1 cellular context compared by ENCODE assay signal in the genomic region with DNA sequence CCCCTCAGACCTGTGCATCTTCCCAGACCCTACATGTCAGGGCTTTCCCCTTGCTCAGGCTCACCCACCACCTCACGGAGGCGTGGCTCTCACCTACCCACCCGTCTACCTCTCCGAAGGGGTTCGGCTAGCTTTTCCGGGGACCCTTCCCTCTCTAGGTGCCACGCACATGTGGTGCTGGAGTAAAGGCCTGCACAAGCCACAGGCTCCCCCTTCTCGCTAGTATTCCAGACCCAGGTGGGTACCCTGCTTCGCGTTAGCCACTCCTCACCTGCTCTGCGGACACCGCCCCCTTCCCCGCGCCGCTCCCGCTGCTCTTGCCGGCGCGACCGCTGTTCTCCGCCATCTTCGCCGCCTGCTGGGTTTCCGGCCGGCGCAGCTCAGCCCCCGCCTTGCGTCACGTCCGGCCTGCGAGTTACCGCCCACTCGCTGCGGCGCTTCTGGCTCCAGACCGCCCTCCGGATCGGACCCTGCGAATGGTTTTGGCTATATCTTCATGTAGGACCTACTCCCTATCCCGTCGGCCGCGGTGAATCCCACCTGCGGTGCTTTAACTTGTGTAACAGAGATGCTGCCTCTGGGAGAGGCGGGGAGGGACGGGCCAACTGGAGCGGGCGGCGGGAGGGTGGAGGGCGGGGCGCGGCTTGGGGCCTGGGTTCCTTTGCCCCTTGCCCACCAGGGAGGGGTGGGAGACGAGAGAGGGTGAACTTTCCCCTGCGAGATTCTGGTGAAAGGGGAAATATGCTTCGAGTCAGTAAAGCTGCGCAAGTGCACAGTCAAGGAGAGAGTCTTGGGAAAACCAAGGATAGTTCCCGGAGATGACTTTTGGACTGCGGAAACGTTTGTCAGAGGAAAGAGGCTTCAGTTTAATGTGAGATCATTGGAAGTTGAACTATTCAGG.
TF ChIP-seq lines count a peak whose summit lies in the region.

A gene with protein sequence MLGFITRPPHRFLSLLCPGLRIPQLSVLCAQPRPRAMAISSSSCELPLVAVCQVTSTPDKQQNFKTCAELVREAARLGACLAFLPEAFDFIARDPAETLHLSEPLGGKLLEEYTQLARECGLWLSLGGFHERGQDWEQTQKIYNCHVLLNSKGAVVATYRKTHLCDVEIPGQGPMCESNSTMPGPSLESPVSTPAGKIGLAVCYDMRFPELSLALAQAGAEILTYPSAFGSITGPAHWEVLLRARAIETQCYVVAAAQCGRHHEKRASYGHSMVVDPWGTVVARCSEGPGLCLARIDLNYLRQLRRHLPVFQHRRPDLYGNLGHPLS (plus strand): TSS at position 425 of the 901 bp plus-strand sequence. CDS start 72 bp downstream, at position 497.
A gene with protein sequence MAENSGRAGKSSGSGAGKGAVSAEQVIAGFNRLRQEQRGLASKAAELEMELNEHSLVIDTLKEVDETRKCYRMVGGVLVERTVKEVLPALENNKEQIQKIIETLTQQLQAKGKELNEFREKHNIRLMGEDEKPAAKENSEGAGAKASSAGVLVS (minus strand): TSS at position 357 of the 901 bp plus-strand sequence. CDS start 11 bp downstream, at position 346.

TF ChIP-seq in HepG2, 621 proteins besides CTCF, POLR2A, EP300 and RAD21 (continued from another document):
- TF ChIP-seq, protein P1, sequence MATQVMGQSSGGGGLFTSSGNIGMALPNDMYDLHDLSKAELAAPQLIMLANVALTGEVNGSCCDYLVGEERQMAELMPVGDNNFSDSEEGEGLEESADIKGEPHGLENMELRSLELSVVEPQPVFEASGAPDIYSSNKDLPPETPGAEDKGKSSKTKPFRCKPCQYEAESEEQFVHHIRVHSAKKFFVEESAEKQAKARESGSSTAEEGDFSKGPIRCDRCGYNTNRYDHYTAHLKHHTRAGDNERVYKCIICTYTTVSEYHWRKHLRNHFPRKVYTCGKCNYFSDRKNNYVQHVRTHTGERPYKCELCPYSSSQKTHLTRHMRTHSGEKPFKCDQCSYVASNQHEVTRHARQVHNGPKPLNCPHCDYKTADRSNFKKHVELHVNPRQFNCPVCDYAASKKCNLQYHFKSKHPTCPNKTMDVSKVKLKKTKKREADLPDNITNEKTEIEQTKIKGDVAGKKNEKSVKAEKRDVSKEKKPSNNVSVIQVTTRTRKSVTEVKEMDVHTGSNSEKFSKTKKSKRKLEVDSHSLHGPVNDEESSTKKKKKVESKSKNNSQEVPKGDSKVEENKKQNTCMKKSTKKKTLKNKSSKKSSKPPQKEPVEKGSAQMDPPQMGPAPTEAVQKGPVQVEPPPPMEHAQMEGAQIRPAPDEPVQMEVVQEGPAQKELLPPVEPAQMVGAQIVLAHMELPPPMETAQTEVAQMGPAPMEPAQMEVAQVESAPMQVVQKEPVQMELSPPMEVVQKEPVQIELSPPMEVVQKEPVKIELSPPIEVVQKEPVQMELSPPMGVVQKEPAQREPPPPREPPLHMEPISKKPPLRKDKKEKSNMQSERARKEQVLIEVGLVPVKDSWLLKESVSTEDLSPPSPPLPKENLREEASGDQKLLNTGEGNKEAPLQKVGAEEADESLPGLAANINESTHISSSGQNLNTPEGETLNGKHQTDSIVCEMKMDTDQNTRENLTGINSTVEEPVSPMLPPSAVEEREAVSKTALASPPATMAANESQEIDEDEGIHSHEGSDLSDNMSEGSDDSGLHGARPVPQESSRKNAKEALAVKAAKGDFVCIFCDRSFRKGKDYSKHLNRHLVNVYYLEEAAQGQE (IDR thresholded peaks at IDR 0.05; ENCODE audit: borderline replicate concordance in 1 of 2, low read depth in 1 of 2, low read length in 2 of 2): peak in 1 of 2 experiments; percentile 36; a peak in 1 of 4 replicates
- TF ChIP-seq HOXD1 (CRISPR knock-in tag; IDR thresholded peaks at IDR 0.05) (peak; percentile 83; the same call in 1 of the 2 replicates), ZNF788 (CRISPR knock-in tag; IDR thresholded peaks at IDR 0.05; ENCODE audit: borderline replicate concordance) (peak; percentile 86; the same call in 1 of the 2 replicates), MXI1 (IDR thresholded peaks at IDR 0.05; ENCODE audit: borderline replicate concordance, low read depth, low read length) (peak; percentile 66; the same call in 1 of the 3 replicates), XRCC5 (optimal IDR thresholded peaks at IDR 0.05; ENCODE audit: low read length) (peak; percentile 29), RBFOX2 (IDR thresholded peaks at IDR 0.05; ENCODE audit: low read depth, low read length) (peak; percentile 95), TAF1 (CRISPR knock-in tag; IDR thresholded peaks at IDR 0.05) (peak; percentile 99), ZNF263 (CRISPR knock-in tag; IDR thresholded peaks at IDR 0.05) (no peak), DMAP1 (CRISPR knock-in tag; IDR thresholded peaks at IDR 0.05) (peak; percentile 88), TBP (CRISPR knock-in tag; IDR thresholded peaks at IDR 0.05) (no peak), ZNF577 (CRISPR knock-in tag; IDR thresholded peaks at IDR 0.05; ENCODE audit: borderline replicate concordance, low read depth) (0 out of 2 replicates have a peak, but pooled peaks have one; percentile 14), CBX2 (IDR thresholded peaks at IDR 0.05; ENCODE audit: low read depth, low read length) (no peak), CBX2 (CRISPR knock-in tag; IDR thresholded peaks at IDR 0.05; ENCODE audit: low read depth) (no peak), IKZF4 (CRISPR knock-in tag; IDR thresholded peaks at IDR 0.05; ENCODE audit: borderline replicate concordance, low read depth, not compliant biosample characterization) (peak; percentile 29), MEF2D (CRISPR knock-in tag; IDR thresholded peaks at IDR 0.05) (0 out of 2 replicates have a peak, but pooled peaks have one; percentile 62), ZNF772 (CRISPR knock-in tag; IDR thresholded peaks at IDR 0.05) (peak; percentile 75; the same call in 1 of the 2 replicates), AGO2 (optimal IDR thresholded peaks at IDR 0.05; ENCODE audit: low read depth, low read length) (peak; percentile 69), CREM (IDR thresholded peaks at IDR 0.05) (peak; percentile 70), CREM (CRISPR knock-in tag; IDR thresholded peaks at IDR 0.05) (peak; percentile 55; the same call in 1 of the 2 replicates), ZMYM4 (CRISPR knock-in tag; IDR thresholded peaks at IDR 0.05) (peak; percentile 67; the same call in 1 of the 2 replicates), TEAD2 (CRISPR knock-in tag; IDR thresholded peaks at IDR 0.05) (no peak), HDAC2 (CRISPR knock-in tag; IDR thresholded peaks at IDR 0.05) (peak; percentile 45; the same call in 1 of the 2 replicates), RXRB (CRISPR knock-in tag; IDR thresholded peaks at IDR 0.05; ENCODE audit: borderline replicate concordance) (0 out of 2 replicates have a peak, but pooled peaks have one; percentile 25), CBX1 (IDR thresholded peaks at IDR 0.05; ENCODE audit: low read depth) (peak; percentile 66), BRCA1 (CRISPR knock-in tag; IDR thresholded peaks at IDR 0.05) (0 out of 2 replicates have a peak, but pooled peaks have one; percentile 78), FOSL2 (CRISPR knock-in tag; IDR thresholded peaks at IDR 0.05) (peak; percentile 26; the same call in 1 of the 2 replicates), KDM3A (CRISPR knock-in tag; IDR thresholded peaks at IDR 0.05; ENCODE audit: low read depth) (peak; percentile 72; the same call in 1 of the 2 replicates)
- TF ChIP-seq, protein P2, sequence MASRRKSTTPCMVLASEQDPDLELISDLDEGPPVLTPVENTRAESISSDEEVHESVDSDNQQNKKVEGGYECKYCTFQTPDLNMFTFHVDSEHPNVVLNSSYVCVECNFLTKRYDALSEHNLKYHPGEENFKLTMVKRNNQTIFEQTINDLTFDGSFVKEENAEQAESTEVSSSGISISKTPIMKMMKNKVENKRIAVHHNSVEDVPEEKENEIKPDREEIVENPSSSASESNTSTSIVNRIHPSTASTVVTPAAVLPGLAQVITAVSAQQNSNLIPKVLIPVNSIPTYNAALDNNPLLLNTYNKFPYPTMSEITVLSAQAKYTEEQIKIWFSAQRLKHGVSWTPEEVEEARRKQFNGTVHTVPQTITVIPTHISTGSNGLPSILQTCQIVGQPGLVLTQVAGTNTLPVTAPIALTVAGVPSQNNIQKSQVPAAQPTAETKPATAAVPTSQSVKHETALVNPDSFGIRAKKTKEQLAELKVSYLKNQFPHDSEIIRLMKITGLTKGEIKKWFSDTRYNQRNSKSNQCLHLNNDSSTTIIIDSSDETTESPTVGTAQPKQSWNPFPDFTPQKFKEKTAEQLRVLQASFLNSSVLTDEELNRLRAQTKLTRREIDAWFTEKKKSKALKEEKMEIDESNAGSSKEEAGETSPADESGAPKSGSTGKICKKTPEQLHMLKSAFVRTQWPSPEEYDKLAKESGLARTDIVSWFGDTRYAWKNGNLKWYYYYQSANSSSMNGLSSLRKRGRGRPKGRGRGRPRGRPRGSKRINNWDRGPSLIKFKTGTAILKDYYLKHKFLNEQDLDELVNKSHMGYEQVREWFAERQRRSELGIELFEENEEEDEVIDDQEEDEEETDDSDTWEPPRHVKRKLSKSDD (CRISPR knock-in tag; IDR thresholded peaks at IDR 0.05; ENCODE audit: low read depth): peak; percentile 68; the same call in 1 of the 2 replicates
- TF ChIP-seq, protein P3, sequence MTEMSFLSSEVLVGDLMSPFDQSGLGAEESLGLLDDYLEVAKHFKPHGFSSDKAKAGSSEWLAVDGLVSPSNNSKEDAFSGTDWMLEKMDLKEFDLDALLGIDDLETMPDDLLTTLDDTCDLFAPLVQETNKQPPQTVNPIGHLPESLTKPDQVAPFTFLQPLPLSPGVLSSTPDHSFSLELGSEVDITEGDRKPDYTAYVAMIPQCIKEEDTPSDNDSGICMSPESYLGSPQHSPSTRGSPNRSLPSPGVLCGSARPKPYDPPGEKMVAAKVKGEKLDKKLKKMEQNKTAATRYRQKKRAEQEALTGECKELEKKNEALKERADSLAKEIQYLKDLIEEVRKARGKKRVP (CRISPR knock-in tag; IDR thresholded peaks at IDR 0.05): peak in 1 of 2 experiments; percentile 73; a peak in 2 of 4 replicates
- TF ChIP-seq, protein P4, sequence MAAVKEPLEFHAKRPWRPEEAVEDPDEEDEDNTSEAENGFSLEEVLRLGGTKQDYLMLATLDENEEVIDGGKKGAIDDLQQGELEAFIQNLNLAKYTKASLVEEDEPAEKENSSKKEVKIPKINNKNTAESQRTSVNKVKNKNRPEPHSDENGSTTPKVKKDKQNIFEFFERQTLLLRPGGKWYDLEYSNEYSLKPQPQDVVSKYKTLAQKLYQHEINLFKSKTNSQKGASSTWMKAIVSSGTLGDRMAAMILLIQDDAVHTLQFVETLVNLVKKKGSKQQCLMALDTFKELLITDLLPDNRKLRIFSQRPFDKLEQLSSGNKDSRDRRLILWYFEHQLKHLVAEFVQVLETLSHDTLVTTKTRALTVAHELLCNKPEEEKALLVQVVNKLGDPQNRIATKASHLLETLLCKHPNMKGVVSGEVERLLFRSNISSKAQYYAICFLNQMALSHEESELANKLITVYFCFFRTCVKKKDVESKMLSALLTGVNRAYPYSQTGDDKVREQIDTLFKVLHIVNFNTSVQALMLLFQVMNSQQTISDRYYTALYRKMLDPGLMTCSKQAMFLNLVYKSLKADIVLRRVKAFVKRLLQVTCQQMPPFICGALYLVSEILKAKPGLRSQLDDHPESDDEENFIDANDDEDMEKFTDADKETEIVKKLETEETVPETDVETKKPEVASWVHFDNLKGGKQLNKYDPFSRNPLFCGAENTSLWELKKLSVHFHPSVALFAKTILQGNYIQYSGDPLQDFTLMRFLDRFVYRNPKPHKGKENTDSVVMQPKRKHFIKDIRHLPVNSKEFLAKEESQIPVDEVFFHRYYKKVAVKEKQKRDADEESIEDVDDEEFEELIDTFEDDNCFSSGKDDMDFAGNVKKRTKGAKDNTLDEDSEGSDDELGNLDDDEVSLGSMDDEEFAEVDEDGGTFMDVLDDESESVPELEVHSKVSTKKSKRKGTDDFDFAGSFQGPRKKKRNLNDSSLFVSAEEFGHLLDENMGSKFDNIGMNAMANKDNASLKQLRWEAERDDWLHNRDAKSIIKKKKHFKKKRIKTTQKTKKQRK (IDR thresholded peaks at IDR 0.05; ENCODE audit: low read length): no peak
- TF ChIP-seq, protein P5, sequence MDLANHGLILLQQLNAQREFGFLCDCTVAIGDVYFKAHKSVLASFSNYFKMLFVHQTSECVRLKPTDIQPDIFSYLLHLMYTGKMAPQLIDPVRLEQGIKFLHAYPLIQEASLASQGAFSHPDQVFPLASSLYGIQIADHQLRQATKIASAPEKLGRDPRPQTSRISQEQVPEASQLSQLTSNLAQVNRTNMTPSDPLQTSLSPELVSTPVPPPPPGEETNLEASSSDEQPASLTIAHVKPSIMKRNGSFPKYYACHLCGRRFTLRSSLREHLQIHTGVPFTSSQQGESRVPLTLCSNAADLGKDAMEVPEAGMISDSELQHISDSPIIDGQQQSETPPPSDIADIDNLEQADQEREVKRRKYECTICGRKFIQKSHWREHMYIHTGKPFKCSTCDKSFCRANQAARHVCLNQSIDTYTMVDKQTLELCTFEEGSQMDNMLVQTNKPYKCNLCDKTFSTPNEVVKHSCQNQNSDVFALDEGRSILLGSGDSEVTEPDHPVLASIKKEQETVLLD (CRISPR knock-in tag; IDR thresholded peaks at IDR 0.05; ENCODE audit: low read depth): 0 out of 2 replicates have a peak, but pooled peaks have one; percentile 68
- TF ChIP-seq, protein P6, sequence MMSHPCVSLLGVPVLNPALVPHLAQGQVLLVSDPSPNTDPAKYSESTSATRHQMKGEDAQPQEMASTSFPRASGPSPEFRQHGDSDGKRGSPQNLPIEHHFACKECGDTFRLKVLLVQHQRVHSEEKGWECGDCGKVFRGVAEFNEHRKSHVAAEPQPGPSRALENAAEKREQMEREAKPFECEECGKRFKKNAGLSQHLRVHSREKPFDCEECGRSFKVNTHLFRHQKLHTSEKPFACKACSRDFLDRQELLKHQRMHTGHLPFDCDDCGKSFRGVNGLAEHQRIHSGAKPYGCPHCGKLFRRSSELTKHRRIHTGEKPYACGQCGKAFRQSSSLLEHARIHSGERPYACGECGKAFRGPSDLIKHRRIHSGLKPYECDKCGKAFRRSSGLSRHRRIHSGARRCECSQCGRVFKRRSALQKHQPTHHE (CRISPR knock-in tag; IDR thresholded peaks at IDR 0.05; ENCODE audit: borderline replicate concordance): peak; percentile 71; the same call in 1 of the 2 replicates
- TF ChIP-seq, protein P7, sequence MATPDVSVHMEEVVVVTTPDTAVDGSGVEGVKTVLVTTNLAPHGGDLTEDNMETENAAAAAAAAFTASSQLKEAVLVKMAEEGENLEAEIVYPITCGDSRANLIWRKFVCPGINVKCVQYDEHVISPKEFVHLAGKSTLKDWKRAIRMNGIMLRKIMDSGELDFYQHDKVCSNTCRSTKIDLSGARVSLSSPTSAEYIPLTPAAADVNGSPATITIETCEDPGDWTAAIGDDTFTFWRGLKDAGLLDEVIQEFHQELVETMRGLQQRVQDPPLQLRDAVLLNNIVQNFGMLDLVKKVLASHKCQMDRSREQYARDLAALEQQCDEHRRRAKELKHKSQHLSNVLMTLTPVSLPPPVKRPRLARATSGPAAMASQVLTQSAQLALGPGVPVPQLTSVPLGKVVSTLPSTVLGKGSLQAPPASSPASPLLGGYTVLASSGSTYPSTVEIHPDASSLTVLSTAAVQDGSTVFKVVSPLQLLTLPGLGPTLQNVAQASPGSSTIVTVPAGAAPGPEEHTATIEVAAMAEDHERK (CRISPR knock-in tag; IDR thresholded peaks at IDR 0.05; ENCODE audit: low read depth): 0 out of 2 replicates have a peak, but pooled peaks have one; percentile 23
TF ChIP-seq in HepG2: peak in this region for 242.
